Comparison of ENCODE assay signal across 8 cellular contexts in genomic region chr7:74083117-74083876, GRCh38. TPM values are rescaled to one million over a fixed set of nuclear protein-coding genes. Genes with fewer than 3 reads are reported as not detected.
DNase-seq lines count a peak whose midpoint lies in the region; ATAC-seq and TF ChIP-seq lines count a peak whose summit lies in the region.

Gene LIMK1 (plus strand): TSS chr7:74083804. CDS start chr7:74083991, 187 bp downstream.

- no peak within 1 kb of the TSS for H3K27ac ChIP-seq in duodenal mucosa (ENCODE audit: low read depth, low read length)

- CTCF ChIA-PET in activated CD4-positive, alpha-beta memory T cell treated with anti-CD3 and anti-CD28 coated beads for 36 hours (lab: Charles Lee) = interaction anchor here (1.4 kb wide), 1 partner anchor 318 kb away, joined by 3 read pairs; no protein-coding TSS in a partner anchor

- H3K4me3 Mint-ChIP-seq in activated CD4-positive, alpha-beta memory T cell treated with anti-CD3 and anti-CD28 coated beads for 36 hours = peak within 1 kb of the TSS; percentile 83

- TF ChIP-seq POLR2A in lower leg skin (IDR thresholded peaks at IDR 0.05) = no peak

- peaks cover 0 to 4% of the 10 kb centered on the region in 2 donors for H3K36me3 ChIP-seq in duodenal mucosa (ENCODE audit: control insufficient read depth in 1 of 2, insufficient read depth in 2 of 2, low read length in 2 of 2)

- H3K4me1 ChIP-seq in duodenal mucosa (ENCODE audit: control insufficient read depth in 1 of 2, insufficient read depth in 2 of 2, low read length in 2 of 2) = peaks cover 14 to 19% of the 10 kb centered on the region in 2 donors

- POLR2A ChIA-PET in activated CD4-positive, alpha-beta memory T cell treated with anti-CD3 and anti-CD28 coated beads for 36 hours (lab: Charles Lee) = interaction anchor here (0.5 to 1.7 kb wide), 6 partner anchors 11 to 598 kb away, joined by 3 to 10 read pairs (median 4); partner anchors contain the start of gene EIF4H

- peak; percentile 97 for DNase-seq in AG20443 (ENCODE audit: low spot score)
- peak; percentile 82 for DNase-seq in NCI-H748 (lab: John Stamatoyannopoulos, UW; ENCODE audit: unreplicated experiment)
- peak; percentile 89 for DNase-seq in activated CD4-positive, alpha-beta memory T cell treated with anti-CD3 and anti-CD28 coated beads for 36 hours
- DNase-seq in lower leg skin (ENCODE audit: low spot score in 2 of 2) = peak; percentile 53 to 95
- DNase-seq in stimulated activated CD4-positive, alpha-beta T cell treated with anti-CD3 and anti-CD28 coated beads, Interleukin-4, amount 100 ng/mL, for 24 hours = peak; percentile 80

- H3K9me3 Mint-ChIP-seq in activated CD4-positive, alpha-beta memory T cell treated with anti-CD3 and anti-CD28 coated beads for 36 hours = no peaks in the 10 kb centered on the region

- peak; percentile 77 for ATAC-seq in GM19043 (IDR thresholded peaks at IDR 0.05; ENCODE audit: low read depth, unreplicated experiment)
- peak; percentile 79 for ATAC-seq in HG03342 (IDR thresholded peaks at IDR 0.05; ENCODE audit: unreplicated experiment)

- H3K4me3 ChIP-seq in duodenal mucosa (ENCODE audit: low read depth in 1 of 2, low read length in 2 of 2) (peak within 1 kb of the TSS; percentile 60 to 61), lower leg skin (ENCODE audit: low read depth, poor library complexity, severe bottlenecking) (peak within 1 kb of the TSS; percentile 42)

- peaks cover 7% of the 10 kb centered on the region for H3K4me1 Mint-ChIP-seq in activated CD4-positive, alpha-beta memory T cell treated with anti-CD3 and anti-CD28 coated beads for 36 hours (ENCODE audit: low read depth)

- WGBS in lower leg skin, 2 donors = 10 to 21% methylated on average over 16 to 62 of the region's 71 CpGs

- TF ChIP-seq CTCF in lower leg skin (IDR thresholded peaks at IDR 0.05) = no peak

- H3K27ac Mint-ChIP-seq in activated CD4-positive, alpha-beta memory T cell treated with anti-CD3 and anti-CD28 coated beads for 36 hours = peak within 1 kb of the TSS; percentile 65

- intact Hi-C loops in activated CD4-positive, alpha-beta memory T cell treated with anti-CD3 and anti-CD28 coated beads for 36 hours (cut with micrococcal nuclease) = loop anchor here (2.0 to 5.0 kb wide), 2 partner anchors 89 to 172 kb away; partner anchors contain the start of genes EIF4H and RFC2
- intact Hi-C loops in lower leg skin (cut with DNase I; ENCODE audit: low total_unique reads) = no loop called here

- H3K27me3 Mint-ChIP-seq in activated CD4-positive, alpha-beta memory T cell treated with anti-CD3 and anti-CD28 coated beads for 36 hours = no peaks in the 10 kb centered on the region

- H3K36me3 Mint-ChIP-seq in activated CD4-positive, alpha-beta memory T cell treated with anti-CD3 and anti-CD28 coated beads for 36 hours = peaks cover 4% of the 10 kb centered on the region

- no peaks in the 10 kb centered on the region for H3K9me3 ChIP-seq in duodenal mucosa (ENCODE audit: control insufficient read depth in 1 of 2, low read length in 2 of 2)

- H3K9ac ChIP-seq in duodenal mucosa (ENCODE audit: low read depth in 1 of 2, low read length in 2 of 2) = peak within 1 kb of the TSS; percentile 36 to 54

- no peaks in the 10 kb centered on the region for H3K27me3 ChIP-seq in duodenal mucosa (ENCODE audit: control insufficient read depth in 1 of 2, insufficient read depth in 2 of 2, low read length in 2 of 2)

RNA-seq across cellular contexts. Expression of gene LIMK1, which starts in this region (rescaled TPM):
- total RNA-seq in activated CD4-positive, alpha-beta memory T cell treated with anti-CD3 and anti-CD28 coated beads for 36 hours = 10 to 100 TPM; 16.4 to 16.9 TPM
- 10 to 100 TPM in 3 of 4 donors, 1 to 10 TPM in 1; 7.7 to 19.5 (median 14.6) TPM for total RNA-seq in lower leg skin
